Comparison of ENCODE assay signal across 25 cellular contexts in genomic region chr10:133096616-133097269, GRCh38. TPM values are rescaled to one million over a fixed set of nuclear protein-coding genes. Genes with fewer than 3 reads are reported as not detected.
DNase-seq lines count a peak whose midpoint lies in the region; FAIRE-seq and TF ChIP-seq lines count a peak whose summit lies in the region.
"Had no signal": no experiment of that assay in that cellular context is flagged by ENCODE, and none has a peak within 500 bp of the region (broad histone marks: within the 10 kb centered on the region; RNA-seq: fewer than 3 reads in every experiment).

No MANE protein-coding gene starts in this region.

- no peaks in the 10 kb centered on the region for H3K9me3 ChIP-seq in neuronal stem cell (replicated peaks in 1 of 2; ENCODE audit: control insufficient read depth in 2 of 2, insufficient read depth in 1 of 2, low read depth in 1 of 2, low read length in 2 of 2)
- no peaks in the 10 kb centered on the region for H3K9me3 ChIP-seq in smooth muscle cell (replicated peaks; ENCODE audit: low read depth)
- H3K9me3 ChIP-seq in PC-9 (ENCODE audit: insufficient read depth, low read depth), result no peaks in the 10 kb centered on the region
- H3K9me3 ChIP-seq: ovary, sigmoid colon had no signal

- no peak overlapping the region for H3K4me3 Mint-ChIP-seq in activated T-cell treated with anti-CD3 and anti-CD28 coated beads, Interleukin-2, amount 50 U/mL, for 24 hours
- H3K4me3 Mint-ChIP-seq: CD8-positive, alpha-beta T cell had no signal

- TF ChIP-seq CTCF in GM12872 (IDR thresholded peaks at IDR 0.05; ENCODE audit: insufficient read depth, low read depth, low read length) (peak; percentile 14; the same call in 1 of the 3 replicates), smooth muscle cell (IDR thresholded peaks at IDR 0.05; ENCODE audit: borderline replicate concordance, insufficient read depth, poor library complexity, severe bottlenecking) (no peak), PC-9 (conservative IDR thresholded peaks at IDR 0.05) (no peak)

- H4K91ac ChIP-seq in neuronal stem cell (ENCODE audit: low read depth, low read length, poor library complexity), result no peak overlapping the region

- H3K27me3 ChIP-seq in neuronal stem cell (ENCODE audit: control insufficient read depth in 3 of 3, insufficient read depth in 3 of 3, low read depth in 1 of 3, low read length in 3 of 3) (peaks cover 0 to 63% (median 5%) of the 10 kb centered on the region in 3 experiments), smooth muscle cell (ENCODE audit: low read depth) (peaks cover 39% of the 10 kb centered on the region), PC-9 (ENCODE audit: insufficient read depth, low read depth) (peaks cover 76% of the 10 kb centered on the region)
- H3K27me3 ChIP-seq: ovary had no signal

- H2BK5ac ChIP-seq in neuronal stem cell (ENCODE audit: low read length), result no peak overlapping the region

- peaks cover 5% of the 10 kb centered on the region for H3K79me1 ChIP-seq in neuronal stem cell (ENCODE audit: low read depth, low read length)

- H3K27ac ChIP-seq in neuronal stem cell (replicated peaks; ENCODE audit: low read length) (no peak overlapping the region), smooth muscle cell (ENCODE audit: low read depth) (no peak overlapping the region), PC-9 (no peak overlapping the region)
- H3K27ac ChIP-seq: cardiac muscle cell, ovary, sigmoid colon had no signal

- peaks cover 22% of the 10 kb centered on the region for H3K27me3 Mint-ChIP-seq in activated T-cell treated with anti-CD3 and anti-CD28 coated beads, Interleukin-2, amount 50 U/mL, for 24 hours

- H3K4me2 ChIP-seq in neuronal stem cell (ENCODE audit: insufficient read depth, low read length, poor library complexity, severe bottlenecking) (no peak overlapping the region), smooth muscle cell (no peak overlapping the region), PC-9 (no peak overlapping the region)

- H3K9ac ChIP-seq in neuronal stem cell (ENCODE audit: low read depth, low read length, poor library complexity), result no peak overlapping the region
- H3K9ac ChIP-seq in smooth muscle cell (ENCODE audit: low read depth), result no peak overlapping the region

- H4K20me1 ChIP-seq in smooth muscle cell (ENCODE audit: low read depth) (no peaks in the 10 kb centered on the region), PC-9 (ENCODE audit: insufficient read depth) (no peaks in the 10 kb centered on the region)

- no peak overlapping the region for H3K27ac Mint-ChIP-seq in activated T-cell treated with anti-CD3 and anti-CD28 coated beads, Interleukin-2, amount 50 U/mL, for 24 hours
- H3K27ac Mint-ChIP-seq: CD8-positive, alpha-beta T cell had no signal

- H2BK15ac ChIP-seq in neuronal stem cell (ENCODE audit: low read length), result peak overlapping the region; percentile 69

- H2AFZ ChIP-seq in neuronal stem cell (ENCODE audit: low read length), result no peak overlapping the region
- H2AFZ ChIP-seq in smooth muscle cell (ENCODE audit: low read depth), result no peak overlapping the region
- H2AFZ ChIP-seq in PC-9, result no peak overlapping the region

- no peak overlapping the region for H3K4ac ChIP-seq in neuronal stem cell (ENCODE audit: low read length)

- H3K79me2 ChIP-seq in smooth muscle cell (ENCODE audit: low read depth) (no peaks in the 10 kb centered on the region), PC-9 (ENCODE audit: low read depth) (no peaks in the 10 kb centered on the region)

- H2AK5ac ChIP-seq in neuronal stem cell (ENCODE audit: low read depth, low read length), result peak overlapping the region; percentile 85

- CTCF ChIA-PET in PC-9 (lab: Charles Lee), result no interaction called here

- no peak for FAIRE-seq in RCC 7860 (lab: Jason Lieb, UNC)
- FAIRE-seq: islet of Langerhans had no signal

- peak overlapping the region; percentile 71 for H3K18ac ChIP-seq in neuronal stem cell (ENCODE audit: low read length)

- peak overlapping the region; percentile 57 for H3K23ac ChIP-seq in neuronal stem cell (ENCODE audit: low read depth, low read length, poor library complexity)

- no peak overlapping the region for H4K8ac ChIP-seq in neuronal stem cell (ENCODE audit: low read depth, low read length)

- H3K4me1 Mint-ChIP-seq in activated T-cell treated with anti-CD3 and anti-CD28 coated beads, Interleukin-2, amount 50 U/mL, for 24 hours (ENCODE audit: low read depth), result peaks cover 4% of the 10 kb centered on the region

- H3K9me2 ChIP-seq in PC-9 (ENCODE audit: insufficient read depth), result no peaks in the 10 kb centered on the region

- no peak overlapping the region for H2BK12ac ChIP-seq in neuronal stem cell (ENCODE audit: low read length)

- H3F3A ChIP-seq in smooth muscle cell (ENCODE audit: low read depth) (no peaks in the 10 kb centered on the region), PC-9 (ENCODE audit: insufficient read depth, low read depth) (no peaks in the 10 kb centered on the region)

- no peak overlapping the region for H2BK120ac ChIP-seq in neuronal stem cell (ENCODE audit: low read depth, low read length)

- peak overlapping the region; percentile 67 for H3K14ac ChIP-seq in neuronal stem cell (ENCODE audit: low read length)

- peak; percentile 40 for DNase-seq in activated T-cell treated with anti-CD3 and anti-CD28 coated beads, Interleukin-2, amount 50 U/mL, for 24 hours
- DNase-seq in activated T-cell treated with anti-CD3 and anti-CD28 coated beads, Interleukin-2, amount 50 U/mL, for 1 hour, result no peak
- DNase-seq in RPMI8226, result peak; percentile 28
- no peak for DNase-seq in neuronal stem cell (ENCODE audit: low spot score)
- no peak for DNase-seq in smooth muscle cell (lab: John Stamatoyannopoulos, UW; ENCODE audit: unreplicated experiment)
- DNase-seq in RCC 7860 (ENCODE audit: low spot score), result no peak
- no peak for DNase-seq in PC-9
- DNase-seq: activated effector memory CD4-positive, alpha-beta T cell treated with Interleukin-2 at 50 U/mL for 16 hours; amniotic stem cell; CD8-positive, alpha-beta T cell; dermis blood vessel endothelial cell; foreskin melanocyte; hippocampal formation; KG1; NCI-H1092; NCI-H2081; NCI-H510A treated with DMSO at 0.1 percent for 48 hours; ovary; sigmoid colon; T-helper 1 cell had no signal

- no peaks in the 10 kb centered on the region for H3K36me3 ChIP-seq in neuronal stem cell (replicated peaks in 1 of 2; ENCODE audit: control insufficient read depth in 2 of 2, insufficient read depth in 2 of 2, low read length in 2 of 2)
- H3K36me3 ChIP-seq in smooth muscle cell (ENCODE audit: low read depth), result no peaks in the 10 kb centered on the region
- no peaks in the 10 kb centered on the region for H3K36me3 ChIP-seq in PC-9 (ENCODE audit: low read depth)
- H3K36me3 ChIP-seq: cardiac muscle cell, ovary, sigmoid colon had no signal

- H3K36me3 Mint-ChIP-seq in activated T-cell treated with anti-CD3 and anti-CD28 coated beads, Interleukin-2, amount 50 U/mL, for 24 hours (ENCODE audit: low read depth), result no peaks in the 10 kb centered on the region
- H3K36me3 Mint-ChIP-seq: CD8-positive, alpha-beta T cell had no signal

- POLR2A ChIA-PET in PC-9 (lab: Charles Lee; ENCODE audit: unreplicated experiment), result no interaction called here

- no CpG with 5 or more reads among the region's 28 CpGs for WGBS in neuronal stem cell (ENCODE audit: extremely low coverage in 2 of 2, insufficient read length in 2 of 2, insufficient replicate concordance in 1 of 2), 2 donors
- WGBS in smooth muscle cell (ENCODE audit: low lambda C conversion rate), result 82% methylated on average over 28 of the region's 28 CpGs

- intact Hi-C loops in PC-9 (cut with micrococcal nuclease; ENCODE audit: unreplicated experiment), result no loop called here

- peaks cover 12 to 13% of the 10 kb centered on the region in 2 donors for H3K4me1 ChIP-seq in neuronal stem cell (ENCODE audit: control insufficient read depth in 2 of 2, insufficient read depth in 1 of 2, low read depth in 1 of 2, low read length in 2 of 2)
- H3K4me1 ChIP-seq in smooth muscle cell (ENCODE audit: low read depth), result no peaks in the 10 kb centered on the region
- H3K4me1 ChIP-seq in PC-9 (replicated peaks; ENCODE audit: insufficient read depth), result no peaks in the 10 kb centered on the region

- H3K4me3 ChIP-seq in neuronal stem cell (ENCODE audit: low read length in 2 of 2) (no peak overlapping the region), smooth muscle cell (no peak overlapping the region), PC-9 (no peak overlapping the region)
- H3K4me3 ChIP-seq: cardiac muscle cell, ovary, sigmoid colon had no signal

- no TSS peak for BruUV-seq in PC-9 (replicated peaks; lab: Mats Ljungman, UMichigan)

- H3K9me3 Mint-ChIP-seq in activated T-cell treated with anti-CD3 and anti-CD28 coated beads, Interleukin-2, amount 50 U/mL, for 24 hours, result no peaks in the 10 kb centered on the region
- H3K9me3 Mint-ChIP-seq: CD8-positive, alpha-beta T cell had no signal

RNA-seq across cellular contexts. Expression of gene ADGRA1, which starts 9.0 kb away (rescaled TPM):
- polyA plus RNA-seq in neuronal stem cell (2013, experiment 1 of 2), result 0.08 TPM
- 0.07 TPM for polyA plus RNA-seq in neuronal stem cell (2013, experiment 2 of 2)
- total RNA-seq in smooth muscle cell (not detected in 2 replicates), PC-9 (2021) (not detected in 2 replicates)
- polyA plus RNA-seq in smooth muscle cell, result not detected in 2 replicates
- total RNA-seq: CD8-positive, alpha-beta T cell; dermis blood vessel endothelial cell; Right ventricle myocardium inferior had no signal
- polyA plus RNA-seq: AG04450, ovary had no signal

Comparison
In these comparisons a context has a peak if more than half of its experiments do, and no peak if none do; other contexts are left out.
1. DNase-seq: peak in activated T-cell treated with anti-CD3 and anti-CD28 coated beads, Interleukin-2, amount 50 U/mL, for 24 hours (single experiment) and RPMI8226 (single experiment); none in activated T-cell treated with anti-CD3 and anti-CD28 coated beads, Interleukin-2, amount 50 U/mL, for 1 hour (single experiment), neuronal stem cell (single experiment), smooth muscle cell (single experiment), RCC 7860 (single experiment) and PC-9 (0 of 2).